In the genomic region with DNA sequence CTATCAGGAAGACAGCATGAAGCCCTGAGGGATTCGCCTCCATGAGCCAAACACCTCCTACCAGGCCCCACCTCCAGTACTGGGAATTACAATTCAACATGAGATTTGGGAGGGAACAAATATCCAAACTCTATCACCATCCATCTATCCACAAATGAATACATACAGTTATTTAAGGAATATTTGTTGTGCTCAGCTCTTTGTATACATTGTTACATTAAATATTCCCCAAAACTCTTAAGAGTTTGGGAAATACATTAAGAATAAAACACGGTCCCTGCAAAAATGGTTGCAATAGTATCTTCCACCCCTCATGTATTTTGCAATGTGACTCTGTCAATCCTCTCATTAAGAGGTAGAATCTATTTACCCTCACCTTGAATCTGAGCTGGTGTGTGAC, we compare ENCODE assay signal across 8 cellular contexts.
"Had no signal": no experiment of that assay in that cellular context is flagged by ENCODE, and none has a peak within 500 bp of the region (broad histone marks: within the 10 kb centered on the region; RNA-seq: fewer than 3 reads in every experiment).

No MANE protein-coding gene starts in this region.

- DNase-seq: GDM1, GF-D8 had no signal

- FAIRE-seq: G401.6, GM12878, GM12891, GM12892, GM18507, GM19239 had no signal

- H3K4me3 ChIP-seq: GM12878 had no signal

- ATAC-seq: GM12878 had no signal
